ENCODE assay signal across 3 cellular contexts in genomic region chr9:14690986-14691730, GRCh38.
TF ChIP-seq lines count a peak whose summit lies in the region.

No MANE protein-coding gene starts in this region.

TF ChIP-seq in SK-N-SH, 30 proteins besides CTCF, POLR2A, EP300 and RAD21:
- TF ChIP-seq ELF1 (IDR thresholded peaks at IDR 0.05) (no peak), TCF12 (IDR thresholded peaks at IDR 0.05) (no peak), FOXM1 (IDR thresholded peaks at IDR 0.05; ENCODE audit: low read depth) (no peak), FOSL2 (IDR thresholded peaks at IDR 0.05; ENCODE audit: borderline replicate concordance, low read depth) (no peak), FOXJ3 (CRISPR knock-in tag; IDR thresholded peaks at IDR 0.05) (no peak), CHD2 (IDR thresholded peaks at IDR 0.05; ENCODE audit: low read length, partially characterized antibody) (no peak), ZBTB33 (IDR thresholded peaks at IDR 0.05; ENCODE audit: borderline replicate concordance, low read depth) (no peak), RCOR1 (IDR thresholded peaks at IDR 0.05; ENCODE audit: low read length) (no peak), RXRA (IDR thresholded peaks at IDR 0.05; ENCODE audit: borderline replicate concordance, low read depth) (no peak), TEAD4 (IDR thresholded peaks at IDR 0.05; ENCODE audit: borderline replicate concordance, insufficient read depth) (no peak), PBX3 (IDR thresholded peaks at IDR 0.05) (no peak), TAF1 (IDR thresholded peaks at IDR 0.05; ENCODE audit: borderline replicate concordance, low read depth, low read length) (no peak), USF1 (IDR thresholded peaks at IDR 0.05; ENCODE audit: borderline replicate concordance, low read depth) (no peak), SMC3 (IDR thresholded peaks at IDR 0.05; ENCODE audit: low read depth, low read length) (no peak), GABPA (IDR thresholded peaks at IDR 0.05; ENCODE audit: low read depth) (no peak), JUND (IDR thresholded peaks at IDR 0.05) (no peak)

TF ChIP-seq in SK-N-SH treated with all-trans-retinoic acid at 6 μM for 48 hours, 23 proteins besides CTCF, POLR2A, EP300 and RAD21:
- TF ChIP-seq ZNF565 (CRISPR knock-in tag; conservative IDR thresholded peaks at IDR 0.05; ENCODE audit: low read depth): no peak
- no peak for TF ChIP-seq CSDC2 (CRISPR knock-in tag; IDR thresholded peaks at IDR 0.05)
- no peak for TF ChIP-seq ZNF8 (CRISPR knock-in tag; IDR thresholded peaks at IDR 0.05)
- no peak for TF ChIP-seq CREB5 (CRISPR knock-in tag; IDR thresholded peaks at IDR 0.05; ENCODE audit: low read depth)
- TF ChIP-seq ISL1 (CRISPR knock-in tag; IDR thresholded peaks at IDR 0.05): no peak
- TF ChIP-seq SNAI2 (CRISPR knock-in tag; IDR thresholded peaks at IDR 0.05): no peak
- no peak for TF ChIP-seq ESRRG (CRISPR knock-in tag; IDR thresholded peaks at IDR 0.05)
- TF ChIP-seq ZC3H10 (CRISPR knock-in tag; IDR thresholded peaks at IDR 0.05): no peak
- no peak for TF ChIP-seq BACH2 (CRISPR knock-in tag; IDR thresholded peaks at IDR 0.05; ENCODE audit: borderline replicate concordance)
- no peak for TF ChIP-seq TCF4 (CRISPR knock-in tag; IDR thresholded peaks at IDR 0.05; ENCODE audit: borderline replicate concordance)
- TF ChIP-seq RARB (CRISPR knock-in tag; IDR thresholded peaks at IDR 0.05): no peak
- TF ChIP-seq ZFP30 (CRISPR knock-in tag; IDR thresholded peaks at IDR 0.05): no peak
- TF ChIP-seq PATZ1 (CRISPR knock-in tag; IDR thresholded peaks at IDR 0.05; ENCODE audit: borderline replicate concordance): no peak
- no peak for TF ChIP-seq ZFP3 (CRISPR knock-in tag; IDR thresholded peaks at IDR 0.05)
- no peak for TF ChIP-seq TSHZ2 (CRISPR knock-in tag; IDR thresholded peaks at IDR 0.05)
- no peak for TF ChIP-seq GLIS3 (CRISPR knock-in tag; IDR thresholded peaks at IDR 0.05)
- TF ChIP-seq POU6F1 (CRISPR knock-in tag; IDR thresholded peaks at IDR 0.05; ENCODE audit: borderline replicate concordance, low read depth): no peak
- TF ChIP-seq OSR1 (CRISPR knock-in tag; IDR thresholded peaks at IDR 0.05): no peak
TF ChIP-seq in SK-N-SH treated with all-trans-retinoic acid at 6 μM for 48 hours: peak in this region for 0.

TF ChIP-seq in HepG2, 621 proteins besides CTCF, POLR2A, EP300 and RAD21:
- TF ChIP-seq MED1 (CRISPR knock-in tag; IDR thresholded peaks at IDR 0.05) (no peak), ZBTB10 (CRISPR knock-in tag; IDR thresholded peaks at IDR 0.05; ENCODE audit: borderline replicate concordance) (no peak), ZC3H13 (CRISPR knock-in tag; IDR thresholded peaks at IDR 0.05) (no peak), ZNF607 (CRISPR knock-in tag; IDR thresholded peaks at IDR 0.05; ENCODE audit: borderline replicate concordance) (no peak), ZFP37 (CRISPR knock-in tag; IDR thresholded peaks at IDR 0.05; ENCODE audit: borderline replicate concordance) (no peak)
